In genomic region chr10:84167289-84167653, GRCh38 we compare ENCODE assay signal across 1 cellular context.
TF ChIP-seq lines count a peak whose summit lies in the region.

No MANE protein-coding gene starts in this region.

TF ChIP-seq in GM12878, 131 proteins besides CTCF, POLR2A, EP300 and RAD21 (continued from another document):
- TF ChIP-seq FOXM1 (IDR thresholded peaks at IDR 0.05; ENCODE audit: low read depth, low read length) (peak; percentile 41; the same call in 1 of the 2 replicates), EED (IDR thresholded peaks at IDR 0.05; ENCODE audit: low read depth) (0 out of 2 replicates have a peak, but pooled peaks have one; percentile 10), MEF2A (IDR thresholded peaks at IDR 0.05; ENCODE audit: insufficient read depth, low read depth, low read length) (0 out of 2 replicates have a peak, but pooled peaks have one; percentile 6), PKNOX1 (IDR thresholded peaks at IDR 0.05) (peak; percentile 33; the same call in 1 of the 2 replicates), ZNF687 (IDR thresholded peaks at IDR 0.05) (peak; percentile 57), SKIL (IDR thresholded peaks at IDR 0.05; ENCODE audit: low read depth, poor library complexity, severe bottlenecking) (peak; percentile 71), JUNB (IDR thresholded peaks at IDR 0.05) (peak; percentile 41)
TF ChIP-seq in GM12878: peak in this region for 9; not testable (repeated sequence) for 122.
